ENCODE assay signal across 26 cellular contexts in the genomic region with DNA sequence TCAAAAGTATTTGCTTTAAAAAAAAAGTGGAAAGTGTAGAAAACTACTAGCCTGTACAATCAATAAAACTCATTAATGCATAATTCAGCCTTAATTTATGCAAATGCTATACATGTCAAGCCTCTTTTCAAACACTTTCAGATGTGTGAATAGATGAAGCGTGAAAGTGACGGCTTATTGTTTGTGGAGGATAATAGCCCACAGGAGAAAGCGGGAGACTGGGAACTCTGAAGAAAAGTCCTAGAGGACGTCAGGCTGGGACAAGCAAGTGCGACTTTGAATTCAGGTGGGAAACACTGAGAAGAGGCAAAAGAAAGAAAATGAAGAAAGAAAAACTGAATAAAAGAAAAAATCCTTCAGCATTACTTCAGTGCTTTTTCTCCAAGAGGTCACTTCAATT.
DNase-seq lines count a peak whose midpoint lies in the region; ATAC-seq, FAIRE-seq and TF ChIP-seq lines count a peak whose summit lies in the region.
"Had no signal": no experiment of that assay in that cellular context is flagged by ENCODE, and none has a peak within 500 bp of the region (broad histone marks: within the 10 kb centered on the region; RNA-seq: fewer than 3 reads in every experiment).

No MANE protein-coding gene starts in this region.

- intact Hi-C loops in kidney (cut with DNase I) = no loop called here

- no peak overlapping the region for H2BK20ac ChIP-seq in H9 (ENCODE audit: low read depth, low read length, poor library complexity, severe bottlenecking)

- H2AFZ ChIP-seq in H9 (ENCODE audit: low read length) (no peak overlapping the region), hepatocyte (no peak overlapping the region)
- H2AFZ ChIP-seq: GM23248 had no signal

- no peak overlapping the region for H3K18ac ChIP-seq in H9 (ENCODE audit: insufficient read length, low read depth, low read length)

- H3K9ac ChIP-seq in H9 (ENCODE audit: extremely low read depth, insufficient read length, low read length) = no peak overlapping the region
- H3K9ac ChIP-seq in kidney (ENCODE audit: low read length in 2 of 2) = no peak overlapping the region
- H3K9ac ChIP-seq: GM23248 had no signal

- H3K14ac ChIP-seq in H9 (ENCODE audit: insufficient read depth, low read length) = no peak overlapping the region

- no peak overlapping the region for H3K4me2 ChIP-seq in H9 (ENCODE audit: insufficient read depth, insufficient read length, low read length)
- H3K4me2 ChIP-seq in hepatocyte = no peak overlapping the region

- no peak overlapping the region for H2BK12ac ChIP-seq in H9 (ENCODE audit: insufficient read length, low read depth, low read length)

- no peaks in the 10 kb centered on the region for H4K20me1 ChIP-seq in H9 (ENCODE audit: control insufficient read depth, insufficient read depth, insufficient read length)
- H4K20me1 ChIP-seq in hepatocyte (ENCODE audit: insufficient read depth, poor library complexity, severe bottlenecking) = no peaks in the 10 kb centered on the region

- FAIRE-seq in kidney (lab: Jason Lieb, UNC) = no peak
- FAIRE-seq: bronchial epithelial cell, GM12892, pancreas, RCC 7860 had no signal

- H3K4me3 Mint-ChIP-seq in H9 = no peak overlapping the region
- H3K4me3 Mint-ChIP-seq: activated naive CD4-positive, alpha-beta T cell treated with anti-CD3 and anti-CD28 coated beads, Interleukin-2, amount 10 ng/mL, durations not matched to agents 7 days and 5 days; CD4-positive, alpha-beta T cell; naive B cell had no signal

- H4K8ac ChIP-seq in H9 (replicated peaks; ENCODE audit: insufficient read length, low read depth, low read length) = no peak overlapping the region

- H3K4me1 ChIP-seq in H9 (ENCODE audit: insufficient read depth, low read length) (peaks cover 9% of the 10 kb centered on the region), kidney (ENCODE audit: control insufficient read depth in 1 of 2, insufficient read depth in 1 of 2, low read depth in 1 of 2, low read length in 2 of 2) (peaks cover 0 to 5% of the 10 kb centered on the region in 2 donors), hepatocyte (ENCODE audit: insufficient read depth) (peaks cover 6% of the 10 kb centered on the region)
- H3K4me1 ChIP-seq: colonic mucosa, left lung, right lobe of liver, upper lobe of right lung had no signal

- no peaks in the 10 kb centered on the region for H3K23me2 ChIP-seq in H9 (ENCODE audit: insufficient read length, low read depth, low read length, poor library complexity, severe bottlenecking)

- no peak overlapping the region for H4K91ac ChIP-seq in H9 (ENCODE audit: insufficient read length, low read depth, low read length)

- no CpG with 5 or more reads among the region's 5 CpGs for WGBS in H9 (ENCODE audit: extremely low coverage, insufficient read length, low lambda C conversion rate)
- WGBS in hepatocyte (ENCODE audit: low lambda C conversion rate, missing lambda C conversion rate) = 97% methylated on average over 5 of the region's 5 CpGs

- H3K27ac Mint-ChIP-seq in H9 = peak overlapping the region; percentile 8 to 80 (median 25); a peak in 4 of 7 replicates
- H3K27ac Mint-ChIP-seq: activated naive CD4-positive, alpha-beta T cell treated with anti-CD3 and anti-CD28 coated beads, Interleukin-2, amount 10 ng/mL, durations not matched to agents 7 days and 5 days had no signal

- no peaks in the 10 kb centered on the region for H3K9me3 Mint-ChIP-seq in H9
- H3K9me3 Mint-ChIP-seq: activated naive CD4-positive, alpha-beta T cell treated with anti-CD3 and anti-CD28 coated beads, Interleukin-2, amount 10 ng/mL, durations not matched to agents 7 days and 5 days; CD4-positive, alpha-beta T cell; naive B cell had no signal

- no peak overlapping the region for H2BK15ac ChIP-seq in H9 (ENCODE audit: low read depth, low read length)

- H3K4me3 ChIP-seq in kidney (ENCODE audit: low read length in 2 of 2) = no peak overlapping the region
- H3K4me3 ChIP-seq in hepatocyte = no peak overlapping the region
- H3K4me3 ChIP-seq: colonic mucosa, GM23248, left lung, pancreas, right lobe of liver, upper lobe of right lung had no signal

- DNase-seq in H9 = no peak
- peak; percentile 69 for DNase-seq in NCI-H526 treated with DMSO at 0.1 percent for 48 hours (lab: John Stamatoyannopoulos, UW)
- DNase-seq in kidney = no peak
- DNase-seq in retina = peak; percentile 41
- no peak for DNase-seq in hepatocyte (ENCODE audit: low spot score)
- DNase-seq in activated gamma-delta T cell treated with Interleukin-2 at 50 U/mL for 16 hours = no peak
- DNase-seq: activated CD4-positive, alpha-beta T cell treated with anti-CD3 and anti-CD28 coated beads, Interleukin-2, amount 50 U/mL, for 4 hours; activated naive CD4-positive, alpha-beta T cell treated with anti-CD3 and anti-CD28 coated beads, Interleukin-2, amount 10 ng/mL, durations not matched to agents 7 days and 5 days; amygdala; CD4-positive, alpha-beta T cell; colonic mucosa; effector CD8-positive, alpha-beta T cell; GM23248; left lung; naive B cell; NCI-H2171; pancreas; right lobe of liver; SIG-M5; stimulated activated CD4-positive, alpha-beta T cell treated with anti-CD3 and anti-CD28 coated beads, Interleukin-2, amount 100 ng/mL, for 48 hours; T-helper 1 cell; upper lobe of right lung had no signal

- no peak overlapping the region for H3K23ac ChIP-seq in H9 (ENCODE audit: insufficient read length, low read depth, low read length)

- H4K5ac ChIP-seq in H9 (ENCODE audit: insufficient read length, low read depth, low read length) = no peak overlapping the region

- H3K36me3 ChIP-seq in kidney (ENCODE audit: control insufficient read depth in 1 of 2, insufficient read depth in 2 of 2, low read length in 2 of 2) (no peaks in the 10 kb centered on the region), hepatocyte (replicated peaks; ENCODE audit: insufficient read depth, low read depth) (no peaks in the 10 kb centered on the region)
- H3K36me3 ChIP-seq: colonic mucosa, left lung, right lobe of liver, upper lobe of right lung had no signal

- peaks cover 23 to 26% of the 10 kb centered on the region in 2 experiments for H3K4me1 Mint-ChIP-seq in H9
- H3K4me1 Mint-ChIP-seq: activated naive CD4-positive, alpha-beta T cell treated with anti-CD3 and anti-CD28 coated beads, Interleukin-2, amount 10 ng/mL, durations not matched to agents 7 days and 5 days had no signal

- H3K9me3 ChIP-seq in H9 (ENCODE audit: control insufficient read depth, low read depth, low read length) = no peaks in the 10 kb centered on the region
- H3K9me3 ChIP-seq in kidney (ENCODE audit: control insufficient read depth in 1 of 2, low read length in 2 of 2) = no peaks in the 10 kb centered on the region
- H3K9me3 ChIP-seq in hepatocyte (ENCODE audit: low read depth) = no peaks in the 10 kb centered on the region
- H3K9me3 ChIP-seq: colonic mucosa, left lung, pancreas, right lobe of liver, upper lobe of right lung had no signal

- no peak overlapping the region for H3T11ph ChIP-seq in H9 (ENCODE audit: low read length)

- no peaks in the 10 kb centered on the region for H3K36me3 Mint-ChIP-seq in H9 (ENCODE audit: insufficient read depth in 1 of 3, low read depth in 3 of 3)

- H3K79me1 ChIP-seq in H9 (ENCODE audit: insufficient read depth, low read depth, low read length, poor library complexity, severe bottlenecking) = no peaks in the 10 kb centered on the region

- no peak overlapping the region for H3K4ac ChIP-seq in H9 (ENCODE audit: low read depth, low read length)

- no peak overlapping the region for H2AK5ac ChIP-seq in H9 (ENCODE audit: insufficient read length, low read length)

- H3K9me2 ChIP-seq in hepatocyte (replicated peaks; ENCODE audit: insufficient read depth) = no peaks in the 10 kb centered on the region

- no peak for ATAC-seq in HG03095 (IDR thresholded peaks at IDR 0.05; ENCODE audit: unreplicated experiment)
- ATAC-seq: left lung, right lobe of liver had no signal

- H3K27me3 ChIP-seq in H9 (ENCODE audit: insufficient read depth, low read length) = no peaks in the 10 kb centered on the region
- H3K27me3 ChIP-seq in hepatocyte = no peaks in the 10 kb centered on the region
- H3K27me3 ChIP-seq: colonic mucosa, left lung, pancreas, right lobe of liver, upper lobe of right lung had no signal

- H3K79me2 ChIP-seq in H9 (ENCODE audit: insufficient read depth, low read length) (no peaks in the 10 kb centered on the region), hepatocyte (no peaks in the 10 kb centered on the region)

- H3K27me3 Mint-ChIP-seq in H9 (ENCODE audit: low read depth) = no peaks in the 10 kb centered on the region
- H3K27me3 Mint-ChIP-seq: activated naive CD4-positive, alpha-beta T cell treated with anti-CD3 and anti-CD28 coated beads, Interleukin-2, amount 10 ng/mL, durations not matched to agents 7 days and 5 days; CD4-positive, alpha-beta T cell; naive B cell had no signal

- no peak overlapping the region for H3K27ac ChIP-seq in H9 (ENCODE audit: insufficient read length, low read depth, low read length)
- peak overlapping the region; percentile 2 to 20 for H3K27ac ChIP-seq in kidney (ENCODE audit: low read depth in 2 of 2, low read length in 2 of 2)
- H3K27ac ChIP-seq in hepatocyte = no peak overlapping the region
- H3K27ac ChIP-seq: colonic mucosa, GM23248, left lung, right lobe of liver, upper lobe of right lung had no signal

- no peak for TF ChIP-seq CTCF in H9 (conservative IDR thresholded peaks at IDR 0.05)
- no peak for TF ChIP-seq CTCF in kidney (IDR thresholded peaks at IDR 0.05; ENCODE audit: borderline replicate concordance, extremely low read depth, insufficient read depth)
- TF ChIP-seq CTCF in hepatocyte (IDR thresholded peaks at IDR 0.05; ENCODE audit: poor library complexity) = no peak

- H2BK120ac ChIP-seq in H9 (ENCODE audit: low read depth, low read length, poor library complexity, severe bottlenecking) = no peak overlapping the region

- H2BK5ac ChIP-seq in H9 (ENCODE audit: insufficient read length, low read length) = no peak overlapping the region

- no peak overlapping the region for H3K56ac ChIP-seq in H9 (ENCODE audit: insufficient read length, low read depth, low read length)

Comparison
In these comparisons a context has a peak if more than half of its experiments do, and no peak if none do; other contexts are left out.
1. DNase-seq: peak in NCI-H526 treated with DMSO at 0.1 percent for 48 hours (single experiment) and retina (single experiment); none in H9 (single experiment), kidney (single experiment), hepatocyte (single experiment) and activated gamma-delta T cell treated with Interleukin-2 at 50 U/mL for 16 hours (single experiment).
2. H3K27ac ChIP-seq: peak in kidney (2 of 2); none in H9 (single experiment) and hepatocyte (single experiment).